In genomic region chr12:68376901-68377300, GRCh38 we compare ENCODE assay signal across 19 cellular contexts. TPM values are rescaled to one million over a fixed set of nuclear protein-coding genes. Genes with fewer than 3 reads are reported as not detected.
A peak's percentile ranks its signal among the peaks of the same experiment; 100 is the strongest.
DNase-seq lines count a peak whose midpoint lies in the region; ATAC-seq, FAIRE-seq and TF ChIP-seq lines count a peak whose summit lies in the region.
"Had no signal": no experiment of that assay in that cellular context is flagged by ENCODE, and none has a peak within 500 bp of the region (broad histone marks: within the 10 kb centered on the region; RNA-seq: fewer than 3 reads in every experiment).

No MANE protein-coding gene starts in this region.

- DNase-seq in NCI-H187 (lab: John Stamatoyannopoulos, UW) = peak; percentile 61 to 74
- DNase-seq in NCI-H526 treated with DMSO at 0.1 percent for 48 hours (lab: John Stamatoyannopoulos, UW) = peak; percentile 80
- no peak for DNase-seq in psoas muscle
- DNase-seq in NOMO-1 treated with DMSO at 0.1 percent for 48 hours (lab: John Stamatoyannopoulos, UW; ENCODE audit: unreplicated experiment) = no peak
- no peak for DNase-seq in cerebellar nuclear complex (lab: John Stamatoyannopoulos, UW)
- no peak for DNase-seq in frontal cortex (ENCODE audit: low spot score in 2 of 2)
- DNase-seq: DMS53; NCI-H1092; NCI-H2081 treated with DMSO at 0.1 percent for 48 hours; NCI-H2227 treated with DMSO at 0.1 percent for 48 hours; NCI-H510A; NCI-H774; NK-92 treated with Interleukin-12 subunit alpha and Interleukin-12 subunit beta, amount 100 ng/mL, for 24 hours; Right ventricle myocardium superior had no signal

- 48 to 81% (median 54%) methylated on average over 7 of the region's 7 CpGs for WGBS in psoas muscle, 3 donors

- H3K27me3 ChIP-seq in KMS-11 (ENCODE audit: insufficient read depth, low read depth) (no peaks in the 10 kb centered on the region), psoas muscle (ENCODE audit: insufficient read depth in 3 of 3, low read length in 2 of 3) (no peaks in the 10 kb centered on the region)

- no peak for TF ChIP-seq CTCF in KMS-11 (conservative IDR thresholded peaks at IDR 0.05; ENCODE audit: low read depth, low read length)
- no peak for TF ChIP-seq CTCF in psoas muscle (IDR thresholded peaks at IDR 0.05)

- H2AFZ ChIP-seq in KMS-11 (ENCODE audit: low read depth) = no peak overlapping the region

- no peaks in the 10 kb centered on the region for H4K20me1 ChIP-seq in KMS-11 (ENCODE audit: insufficient read depth)

- ATAC-seq in psoas muscle (peak in 3 of 4 donors; percentile 17 to 46 (median 39)), GM18520 (IDR thresholded peaks at IDR 0.05; ENCODE audit: unreplicated experiment) (no peak)
- ATAC-seq: A549 had no signal

- intact Hi-C loops in psoas muscle (cut with DNase I) = loop anchor here in 1 of 2 donors (10.0 kb wide), 1 partner anchor 238 kb away; the partner anchor contains the start of gene RAP1B

- H3K4me3 ChIP-seq in KMS-11 (IDR thresholded peaks at IDR 0.05; ENCODE audit: insufficient read depth, low read depth, low read length) (no peak overlapping the region), psoas muscle (no peak overlapping the region)
- H3K4me3 ChIP-seq: A549 had no signal

- no peaks in the 10 kb centered on the region for H3K79me2 ChIP-seq in KMS-11 (ENCODE audit: insufficient read depth, low read depth)

- peak overlapping the region; percentile 100; the same call in 1 of the 2 replicates for H3K4me2 ChIP-seq in KMS-11
- H3K4me2 ChIP-seq: A549 had no signal

- no peaks in the 10 kb centered on the region for H3K36me3 ChIP-seq in KMS-11 (ENCODE audit: insufficient read depth)
- H3K36me3 ChIP-seq in psoas muscle (ENCODE audit: insufficient read depth in 1 of 2, low read depth in 1 of 2) = no peaks in the 10 kb centered on the region

- H3K9ac ChIP-seq in KMS-11 = no peak overlapping the region

- H3K27ac ChIP-seq in KMS-11 (peak overlapping the region; percentile 6; the same call in 1 of the 2 replicates), psoas muscle (peak overlapping the region; percentile 7)
- H3K27ac ChIP-seq: A549 had no signal

- H3K9me3 ChIP-seq in psoas muscle = no peaks in the 10 kb centered on the region
- H3K9me3 ChIP-seq: A549 had no signal

- FAIRE-seq in frontal cortex (lab: Jason Lieb, UNC) = no peak
- FAIRE-seq: A549, D721Med, H54 had no signal

- H3K4me1 ChIP-seq in KMS-11 (ENCODE audit: low read depth, poor library complexity, severe bottlenecking) (peaks cover 55% of the 10 kb centered on the region), psoas muscle (peaks cover 47% of the 10 kb centered on the region)

RNA-seq across cellular contexts. Expression of gene MDM1, which starts 44.7 kb away (rescaled TPM):
- total RNA-seq in psoas muscle (1 to 10 TPM; 1.7 to 3.5 (median 2.8) TPM), frontal cortex (16.7 TPM)
- polyA plus RNA-seq in psoas muscle = 1 to 10 TPM; 3.6 to 9.8 (median 3.6) TPM

Comparison
In these comparisons a context has a peak if more than half of its experiments do, and no peak if none do; other contexts are left out.
1. DNase-seq: peak in NCI-H187 (2 of 2) and NCI-H526 treated with DMSO at 0.1 percent for 48 hours (single experiment); none in psoas muscle (0 of 2), NOMO-1 treated with DMSO at 0.1 percent for 48 hours (single experiment), cerebellar nuclear complex (0 of 2) and frontal cortex (0 of 2).